In genomic region chr3:46978985-46979944, GRCh38 we compare ENCODE assay signal across 1 cellular context.
TF ChIP-seq lines count a peak whose summit lies in the region.

NBEAL2 (plus strand) TSS chr3:46979666; CDS start chr3:46979862, 196 bp downstream.

TF ChIP-seq in K562, 482 proteins besides CTCF, POLR2A, EP300 and RAD21 (continued from another document):
- TF ChIP-seq ZNF121 (CRISPR knock-in tag; conservative IDR thresholded peaks at IDR 0.05) (peak; percentile 43; the same call in 1 of the 2 replicates), HNRNPLL (IDR thresholded peaks at IDR 0.05; ENCODE audit: low read depth, low read length, poor library complexity, severe bottlenecking) (peak; percentile 81), ZBTB26 (CRISPR knock-in tag; IDR thresholded peaks at IDR 0.05) (no peak), ZNF263 (CRISPR knock-in tag; IDR thresholded peaks at IDR 0.05; ENCODE audit: borderline replicate concordance) (peak; percentile 97), TBP (optimal IDR thresholded peaks at IDR 0.05; ENCODE audit: low read depth, low read length) (peak; percentile 89), BCL6 (CRISPR knock-in tag; IDR thresholded peaks at IDR 0.05) (no peak), ZNF740 (CRISPR knock-in tag; IDR thresholded peaks at IDR 0.05) (no peak; the same call in 1 of the 2 replicates), ZNF740 (tag; IDR thresholded peaks at IDR 0.05) (no peak), ELF1 (tag; IDR thresholded peaks at IDR 0.05) (no peak), CBX5 (IDR thresholded peaks at IDR 0.05; ENCODE audit: borderline replicate concordance, low read depth) (no peak; the same call in 1 of the 2 replicates), FOSL1 (tag; conservative IDR thresholded peaks at IDR 0.05) (peak; percentile 59), ELF4 (CRISPR knock-in tag; IDR thresholded peaks at IDR 0.05) (peak; percentile 60; the same call in 1 of the 2 replicates), ZNF644 (tag; IDR thresholded peaks at IDR 0.05; ENCODE audit: low read depth) (no peak), MAFF (IDR thresholded peaks at IDR 0.05; ENCODE audit: low read length) (no peak), ILF3 (IDR thresholded peaks at IDR 0.05; ENCODE audit: borderline replicate concordance) (no peak), ETS2 (tag; IDR thresholded peaks at IDR 0.05; ENCODE audit: borderline replicate concordance, poor library complexity, severe bottlenecking) (no peak), ZNF445 (CRISPR knock-in tag; IDR thresholded peaks at IDR 0.05; ENCODE audit: low read depth) (no peak), CEBPG (CRISPR knock-in tag; IDR thresholded peaks at IDR 0.05) (no peak), CEBPG (tag; conservative IDR thresholded peaks at IDR 0.05 in 1 of 2, IDR thresholded peaks at IDR 0.05 in 1 of 2) (no peak)
